In genomic region chr19:8592231-8593009, GRCh38 we compare ENCODE assay signal across 10 cellular contexts. TPM values are rescaled to one million over a fixed set of nuclear protein-coding genes. Genes with fewer than 3 reads are reported as not detected.
A peak's percentile ranks its signal among the peaks of the same experiment; 100 is the strongest.
DNase-seq lines count a peak whose midpoint lies in the region; ATAC-seq, FAIRE-seq and TF ChIP-seq lines count a peak whose summit lies in the region.
"Had no signal": no experiment of that assay in that cellular context is flagged by ENCODE, and none has a peak within 500 bp of the region (broad histone marks: within the 10 kb centered on the region; RNA-seq: fewer than 3 reads in every experiment).

No MANE protein-coding gene starts in this region.

- POLR2A ChIA-PET in activated B cell treated with CpG ODN at 0.5 μM for 24 hours (lab: Charles Lee) = no interaction called here

- peak overlapping the region; percentile 66 for H3K4me3 Mint-ChIP-seq in activated B cell treated with CpG ODN at 0.5 μM for 24 hours

- no peak overlapping the region for H2AFZ ChIP-seq in mammary epithelial cell (ENCODE audit: low read depth, low read length)

- peak; percentile 86 for ATAC-seq in activated B cell treated with CpG ODN at 0.5 μM for 24 hours (ENCODE audit: low read depth)

- DNase-seq in DMS 273 (lab: John Stamatoyannopoulos, UW; ENCODE audit: unreplicated experiment) (peak; percentile 67), DMS 273 treated with DMSO at 0.1 percent for 48 hours (lab: John Stamatoyannopoulos, UW) (no peak), activated B cell treated with CpG ODN at 0.5 μM for 24 hours (peak; percentile 51), mammary epithelial cell (peak; percentile 25), iPS-NIHi7 (ENCODE audit: extremely low spot score) (peak; percentile 97), GM19239 (ENCODE audit: insufficient read length, low spot score) (no peak), HK-2 (ENCODE audit: unreplicated experiment) (no peak)

- no peak overlapping the region for H3K27ac Mint-ChIP-seq in activated B cell treated with CpG ODN at 0.5 μM for 24 hours

- H3K27me3 ChIP-seq in mammary epithelial cell (ENCODE audit: insufficient read depth, low read length) (no peaks in the 10 kb centered on the region), skeletal muscle satellite cell (ENCODE audit: control insufficient read depth, insufficient read depth, low read length) (peaks cover 8% of the 10 kb centered on the region)

- WGBS in mammary epithelial cell (ENCODE audit: low coverage, missing lambda C conversion rate) = 3% methylated on average over 9 of the region's 55 CpGs

- intact Hi-C loops in activated B cell treated with CpG ODN at 0.5 μM for 24 hours (cut with micrococcal nuclease) = no loop called here
- intact Hi-C loops in mammary epithelial cell (cut with micrococcal nuclease) = no loop called here

- no peak overlapping the region for H3K27ac ChIP-seq in mammary epithelial cell (ENCODE audit: insufficient read depth, low read depth, low read length)
- H3K27ac ChIP-seq: 22Rv1 had no signal

- in situ Hi-C loops in mammary epithelial cell (cut with MboI; ENCODE audit: low sequenced_read_pairs in 2 of 2) = no loop called here

- peaks cover 43% of the 10 kb centered on the region for H3K27me3 Mint-ChIP-seq in activated B cell treated with CpG ODN at 0.5 μM for 24 hours

- dilution Hi-C loops in mammary epithelial cell (cut with HindIII; ENCODE audit: low sequenced_read_pairs) = loop anchor here (5.0 kb wide), 2 partner anchors 65 to 70 kb away; no protein-coding TSS in a partner anchor

- TF ChIP-seq CTCF in activated B cell treated with CpG ODN at 0.5 μM for 24 hours (IDR thresholded peaks at IDR 0.05) (no peak), mammary epithelial cell (conservative IDR thresholded peaks at IDR 0.05 in 1 of 2, IDR thresholded peaks at IDR 0.05 in 1 of 2; ENCODE audit: extremely low read depth in 1 of 2, insufficient read depth in 1 of 2, low read depth in 1 of 2, low read length in 2 of 2) (no peak)

- peaks cover 15% of the 10 kb centered on the region for H3K4me1 Mint-ChIP-seq in activated B cell treated with CpG ODN at 0.5 μM for 24 hours

- no peaks in the 10 kb centered on the region for H4K20me1 ChIP-seq in mammary epithelial cell (ENCODE audit: insufficient read depth, low read length)

- no peak overlapping the region for H3K4me3 ChIP-seq in mammary epithelial cell (replicated peaks in 1 of 3; ENCODE audit: insufficient read depth in 1 of 3, low read depth in 2 of 3, low read length in 3 of 3)
- peak overlapping the region; percentile 55 for H3K4me3 ChIP-seq in skeletal muscle satellite cell (ENCODE audit: low read length)

- H3K9me3 ChIP-seq in mammary epithelial cell (replicated peaks; ENCODE audit: insufficient read depth, low read length) = peaks cover 12% of the 10 kb centered on the region
- H3K9me3 ChIP-seq in skeletal muscle satellite cell (replicated peaks; ENCODE audit: low read length) = peaks cover 3% of the 10 kb centered on the region

- FAIRE-seq in GM19239 (lab: Jason Lieb, UNC) = no peak

- CTCF ChIA-PET in activated B cell treated with CpG ODN at 0.5 μM for 24 hours (lab: Charles Lee) = interaction anchor here (1.1 to 4.2 kb wide), 3 partner anchors 12 to 13 kb away, joined by 3 to 28 read pairs (median 8); partner anchors contain the start of gene MYO1F
- CTCF ChIA-PET in mammary epithelial cell (lab: Charles Lee; ENCODE audit: low non-redundant PET) = no interaction called here

- H3K9ac ChIP-seq in mammary epithelial cell (ENCODE audit: insufficient read depth, low read length) (no peak overlapping the region), skeletal muscle satellite cell (ENCODE audit: low read depth, low read length) (no peak overlapping the region)

- H3K4me2 ChIP-seq in mammary epithelial cell (ENCODE audit: insufficient read depth, low read depth, low read length) (no peak overlapping the region), skeletal muscle satellite cell (ENCODE audit: low read length) (peak overlapping the region; percentile 73)

- peaks cover 7% of the 10 kb centered on the region for H3K9me3 Mint-ChIP-seq in activated B cell treated with CpG ODN at 0.5 μM for 24 hours

- no peaks in the 10 kb centered on the region for H3K36me3 Mint-ChIP-seq in activated B cell treated with CpG ODN at 0.5 μM for 24 hours (ENCODE audit: low read depth)

- no peaks in the 10 kb centered on the region for H3K79me2 ChIP-seq in mammary epithelial cell (ENCODE audit: insufficient read depth, low read length)

- H3K4me1 ChIP-seq in mammary epithelial cell (ENCODE audit: insufficient read depth, low read length) = no peaks in the 10 kb centered on the region
- peaks cover 7% of the 10 kb centered on the region for H3K4me1 ChIP-seq in skeletal muscle satellite cell (ENCODE audit: control insufficient read depth, insufficient read depth, low read length)

- no peaks in the 10 kb centered on the region for H3K36me3 ChIP-seq in mammary epithelial cell (ENCODE audit: insufficient read depth, low read length)
- H3K36me3 ChIP-seq in skeletal muscle satellite cell (ENCODE audit: insufficient read depth, low read length) = no peaks in the 10 kb centered on the region

- no TSS peak for BruUV-seq in mammary epithelial cell (replicated peaks; lab: Mats Ljungman, UMichigan)

RNA-seq across cellular contexts. Expression of gene MYO1F, which starts 15.2 kb away (rescaled TPM):
- total RNA-seq in activated B cell treated with CpG ODN at 0.5 μM for 24 hours (57.4 and 63.8 TPM in 2 replicates), mammary epithelial cell (under 1 TPM; 0.17 to 0.35 TPM)
- polyA plus RNA-seq in mammary epithelial cell = 0.02 TPM
- polyA minus RNA-seq in mammary epithelial cell = not detected
- under 0.01 and 0.22 TPM in 2 replicates for total RNA-seq in skeletal muscle satellite cell (2012; rRNA removed)

RNA-seq across cellular contexts. Expression of gene ADAMTS10, which starts 18.1 kb away (rescaled TPM):
- total RNA-seq in activated B cell treated with CpG ODN at 0.5 μM for 24 hours = 0.17 and 0.33 TPM in 2 replicates
- total RNA-seq in mammary epithelial cell = under 1 TPM in 1 of 2 donors, not detected in 1; 0.67 TPM
- not detected for polyA plus RNA-seq in mammary epithelial cell
- not detected for polyA minus RNA-seq in mammary epithelial cell
- 1.3 and 3.1 TPM in 2 replicates for total RNA-seq in skeletal muscle satellite cell (2012; rRNA removed)

RNA-seq across cellular contexts. Expression of gene NFILZ, which starts 38.0 kb away (rescaled TPM):
- total RNA-seq in activated B cell treated with CpG ODN at 0.5 μM for 24 hours (not detected in 2 replicates), mammary epithelial cell (not detected)
- polyA plus RNA-seq in mammary epithelial cell = not detected
- polyA minus RNA-seq in mammary epithelial cell = not detected
- total RNA-seq in skeletal muscle satellite cell (2012; rRNA removed) = not detected in 2 replicates
- total RNA-seq: mononuclear cell had no signal

Comparison
In these comparisons a context has a peak if more than half of its experiments do, and no peak if none do; other contexts are left out.
1. DNase-seq: peak in DMS 273 (single experiment), activated B cell treated with CpG ODN at 0.5 μM for 24 hours (single experiment), mammary epithelial cell (single experiment) and iPS-NIHi7 (single experiment); none in DMS 273 treated with DMSO at 0.1 percent for 48 hours (single experiment), GM19239 (single experiment) and HK-2 (single experiment).
2. RNA of gene MYO1F, which starts 15.2 kb away (total RNA-seq): 57.4 to 63.8 TPM in activated B cell treated with CpG ODN at 0.5 μM for 24 hours; 0.17 to 0.35 TPM in mammary epithelial cell; every median in the first group is over 10 times any median in the second.